8 cellular contexts compared by ENCODE assay signal in genomic region chr7:74655785-74656420, GRCh38. TPM values are rescaled to one million over a fixed set of nuclear protein-coding genes. Genes with fewer than 3 reads are reported as not detected.
DNase-seq lines count a peak whose midpoint lies in the region; ATAC-seq, FAIRE-seq and TF ChIP-seq lines count a peak whose summit lies in the region.

No MANE protein-coding gene starts in this region.

- no peaks in the 10 kb centered on the region for H3K27me3 ChIP-seq in astrocyte (ENCODE audit: insufficient read depth, low read length)
- H3K27me3 ChIP-seq in mesenchymal stem cell (ENCODE audit: control insufficient read depth in 1 of 2, insufficient read depth in 1 of 2, low read length in 2 of 2) = no peaks in the 10 kb centered on the region

- no peaks in the 10 kb centered on the region for H3K9me3 Mint-ChIP-seq in stimulated activated naive CD8-positive, alpha-beta T cell treated with anti-CD3 and anti-CD28 coated beads, Interleukin-15, Interleukin-2, amounts not matched to agents 100 ng/mL and 50 ng/mL, for 24 hours
- no peaks in the 10 kb centered on the region for H3K9me3 Mint-ChIP-seq in astrocyte (ENCODE audit: unreplicated experiment)

- H3K36me3 Mint-ChIP-seq in stimulated activated naive CD8-positive, alpha-beta T cell treated with anti-CD3 and anti-CD28 coated beads, Interleukin-15, Interleukin-2, amounts not matched to agents 100 ng/mL and 50 ng/mL, for 24 hours (ENCODE audit: low read depth) = peaks cover 14% of the 10 kb centered on the region
- peaks cover 9% of the 10 kb centered on the region for H3K36me3 Mint-ChIP-seq in astrocyte (ENCODE audit: low read depth, unreplicated experiment)

- H2BK5ac ChIP-seq in mesenchymal stem cell (ENCODE audit: low read depth, low read length, poor library complexity, severe bottlenecking) = no peak overlapping the region

- H3K27ac ChIP-seq in astrocyte (ENCODE audit: low read depth, low read length) (peak overlapping the region; percentile 75), mesenchymal stem cell (ENCODE audit: low read length, poor library complexity, severe bottlenecking) (peak overlapping the region; percentile 80)

- no peak overlapping the region for H4K8ac ChIP-seq in mesenchymal stem cell (ENCODE audit: low read length)

- H3K23ac ChIP-seq in mesenchymal stem cell (ENCODE audit: low read length in 2 of 2) = no peak overlapping the region

- H3K36me3 ChIP-seq in astrocyte (ENCODE audit: insufficient read depth, low read length) = no peaks in the 10 kb centered on the region
- peaks cover 0 to 3% of the 10 kb centered on the region in 2 experiments for H3K36me3 ChIP-seq in mesenchymal stem cell (ENCODE audit: control insufficient read depth in 1 of 2, insufficient read depth in 2 of 2, low read depth in 1 of 2, low read length in 2 of 2)

- no peak for TF ChIP-seq CTCF in astrocyte (IDR thresholded peaks at IDR 0.05; ENCODE audit: insufficient read depth, low read depth, low read length)

- no peak for DNase-seq in stimulated activated naive CD8-positive, alpha-beta T cell treated with anti-CD3 and anti-CD28 coated beads, Interleukin-15, Interleukin-2, amounts not matched to agents 100 U/mL and 50 U/mL, for 24 hours
- DNase-seq in astrocyte (ENCODE audit: low read depth) (no peak), mesenchymal stem cell (no peak)

- H4K91ac ChIP-seq in mesenchymal stem cell (ENCODE audit: low read length) = no peak overlapping the region

- H2AK5ac ChIP-seq in mesenchymal stem cell (ENCODE audit: low read length, severe bottlenecking) = peak overlapping the region; percentile 89

- no peaks in the 10 kb centered on the region for H3K27me3 Mint-ChIP-seq in stimulated activated naive CD8-positive, alpha-beta T cell treated with anti-CD3 and anti-CD28 coated beads, Interleukin-15, Interleukin-2, amounts not matched to agents 100 ng/mL and 50 ng/mL, for 24 hours
- no peaks in the 10 kb centered on the region for H3K27me3 Mint-ChIP-seq in astrocyte (ENCODE audit: low read depth, unreplicated experiment)

- no peak overlapping the region for H2BK15ac ChIP-seq in mesenchymal stem cell (ENCODE audit: low read depth, poor library complexity, severe bottlenecking)

- no peak overlapping the region for H3K18ac ChIP-seq in mesenchymal stem cell (ENCODE audit: low read depth in 1 of 2, low read length in 2 of 2)

- no peaks in the 10 kb centered on the region for H3K9me3 ChIP-seq in astrocyte (ENCODE audit: insufficient read depth, low read depth, low read length)
- no peaks in the 10 kb centered on the region for H3K9me3 ChIP-seq in mesenchymal stem cell (ENCODE audit: control insufficient read depth, low read length)

- H2BK12ac ChIP-seq in mesenchymal stem cell (ENCODE audit: low read length in 2 of 2) = no peak overlapping the region

- H4K20me1 ChIP-seq in astrocyte (ENCODE audit: insufficient read depth, low read length) = peaks cover 24% of the 10 kb centered on the region

- no peak overlapping the region for H3K14ac ChIP-seq in mesenchymal stem cell (ENCODE audit: low read length in 2 of 2)

- 84% methylated on average over 16 of the region's 20 CpGs for whole genome bisulfite sequencing in mesenchymal stem cell

- H3K4me2 ChIP-seq in astrocyte (ENCODE audit: low read length) (peak overlapping the region; percentile 99), mesenchymal stem cell (ENCODE audit: low read length, poor library complexity, severe bottlenecking) (peak overlapping the region; percentile 85)

- peak overlapping the region; percentile 93 for H3K27ac Mint-ChIP-seq in stimulated activated naive CD8-positive, alpha-beta T cell treated with anti-CD3 and anti-CD28 coated beads, Interleukin-15, Interleukin-2, amounts not matched to agents 100 ng/mL and 50 ng/mL, for 24 hours
- peak overlapping the region; percentile 94 for H3K27ac Mint-ChIP-seq in astrocyte (ENCODE audit: unreplicated experiment)

- peaks cover 28% of the 10 kb centered on the region for H3K79me2 ChIP-seq in astrocyte (ENCODE audit: insufficient read depth, low read length)

- no peak for FAIRE-seq in astrocyte (lab: Jason Lieb, UNC)

- peak overlapping the region; percentile 34 for H2BK120ac ChIP-seq in mesenchymal stem cell (ENCODE audit: low read depth, low read length)

- peak overlapping the region; percentile 82 for H3K4me3 Mint-ChIP-seq in stimulated activated naive CD8-positive, alpha-beta T cell treated with anti-CD3 and anti-CD28 coated beads, Interleukin-15, Interleukin-2, amounts not matched to agents 100 ng/mL and 50 ng/mL, for 24 hours
- H3K4me3 Mint-ChIP-seq in astrocyte (ENCODE audit: unreplicated experiment) = peak overlapping the region; percentile 87

- peaks cover 30% of the 10 kb centered on the region for H3K4me1 ChIP-seq in astrocyte (ENCODE audit: insufficient read depth, low read length)
- H3K4me1 ChIP-seq in mesenchymal stem cell (ENCODE audit: control insufficient read depth, insufficient read depth, low read depth, low read length) = peaks cover 20% of the 10 kb centered on the region

- H3K9ac ChIP-seq in astrocyte (ENCODE audit: low read length) (peak overlapping the region; percentile 88), mesenchymal stem cell (ENCODE audit: low read length) (peak overlapping the region; percentile 89)

- peaks cover 59% of the 10 kb centered on the region for H3K4me1 Mint-ChIP-seq in stimulated activated naive CD8-positive, alpha-beta T cell treated with anti-CD3 and anti-CD28 coated beads, Interleukin-15, Interleukin-2, amounts not matched to agents 100 ng/mL and 50 ng/mL, for 24 hours (ENCODE audit: low read depth)
- peaks cover 23% of the 10 kb centered on the region for H3K4me1 Mint-ChIP-seq in astrocyte (ENCODE audit: low read depth, unreplicated experiment)

- H2AFZ ChIP-seq in astrocyte (ENCODE audit: low read depth, low read length) (peak overlapping the region; percentile 61), mesenchymal stem cell (ENCODE audit: low read depth, low read length) (no peak overlapping the region)

- H3K4ac ChIP-seq in mesenchymal stem cell (ENCODE audit: low read depth in 1 of 2, low read length in 2 of 2) = no peak overlapping the region

- peak overlapping the region; percentile 59 for H3K4me3 ChIP-seq in astrocyte (ENCODE audit: insufficient read depth, low read depth, low read length)
- peak overlapping the region in 1 of 2 experiments; percentile 82 for H3K4me3 ChIP-seq in mesenchymal stem cell (ENCODE audit: insufficient read depth in 1 of 2, low read depth in 1 of 2, low read length in 2 of 2)

- no peak for ATAC-seq in stimulated activated naive CD8-positive, alpha-beta T cell treated with anti-CD3 and anti-CD28 coated beads, Interleukin-15, Interleukin-2, amounts not matched to agents 100 U/mL and 50 U/mL, for 24 hours
- ATAC-seq in GM18907 (IDR thresholded peaks at IDR 0.05; ENCODE audit: unreplicated experiment) = no peak
- ATAC-seq in HG02981 (IDR thresholded peaks at IDR 0.05; ENCODE audit: unreplicated experiment) = no peak
- ATAC-seq in GM21528 (IDR thresholded peaks at IDR 0.05; ENCODE audit: low FRiP score, unreplicated experiment) = no peak
- ATAC-seq in GM21529 (IDR thresholded peaks at IDR 0.05; ENCODE audit: unreplicated experiment) = no peak

- no peaks in the 10 kb centered on the region for H3K79me1 ChIP-seq in mesenchymal stem cell (replicated peaks; ENCODE audit: low read length, poor library complexity, severe bottlenecking)

RNA-seq across cellular contexts. Expression of gene GTF2I, which starts 1.6 kb away (rescaled TPM):
- 162 and 168 TPM in 2 replicates for total RNA-seq in astrocyte
- 161 TPM for polyA plus RNA-seq in mesenchymal stem cell (2013, experiment 1 of 2)
- 164 TPM for polyA plus RNA-seq in mesenchymal stem cell (2013, experiment 2 of 2)
